1 cellular context compared by ENCODE assay signal in genomic region chr9:128414461-128414860, GRCh38.
TF ChIP-seq lines count a peak whose summit lies in the region.

No MANE protein-coding gene starts in this region.

TF ChIP-seq in A549, 52 proteins besides CTCF, POLR2A, EP300 and RAD21:
- TF ChIP-seq EHMT2 (IDR thresholded peaks at IDR 0.05; ENCODE audit: low read depth) = no peak
- TF ChIP-seq MAX (IDR thresholded peaks at IDR 0.05) = 0 out of 2 replicates have a peak, but pooled peaks have one; percentile 16
TF ChIP-seq in A549: peak in this region for 1.
